ENCODE assay signal across 18 cellular contexts in the genomic region with DNA sequence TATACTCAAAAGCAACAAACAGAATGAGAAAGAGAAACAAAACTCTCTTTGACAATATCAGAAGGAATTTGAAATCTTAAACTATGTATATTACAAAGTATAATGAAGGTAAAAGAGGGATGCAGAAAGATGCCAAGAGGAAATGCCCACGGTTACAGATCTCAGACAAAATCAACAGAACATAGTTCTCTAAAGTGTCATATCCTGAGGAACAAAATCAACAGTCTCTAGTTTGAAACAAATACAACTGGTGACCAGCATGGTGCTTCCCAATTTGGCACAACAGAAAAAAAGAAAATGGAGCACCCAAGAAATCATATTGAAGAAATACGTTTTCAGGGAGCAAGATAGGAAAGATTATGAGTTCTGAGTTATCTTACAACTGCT.
DNase-seq lines count a peak whose midpoint lies in the region; ATAC-seq and TF ChIP-seq lines count a peak whose summit lies in the region.
"Had no signal": no experiment of that assay in that cellular context is flagged by ENCODE, and none has a peak within 500 bp of the region (broad histone marks: within the 10 kb centered on the region; RNA-seq: fewer than 3 reads in every experiment).

No MANE protein-coding gene starts in this region.

- H3K9ac ChIP-seq in smooth muscle cell (ENCODE audit: low read depth), result no peak overlapping the region

- no peak overlapping the region for H3K4me3 ChIP-seq in smooth muscle cell
- H3K4me3 ChIP-seq: hepatocyte, sigmoid colon had no signal

- H3K27ac Mint-ChIP-seq in osteocyte (ENCODE audit: unreplicated experiment), result peak overlapping the region; percentile 36
- H3K27ac Mint-ChIP-seq: activated CD4-positive, alpha-beta memory T cell treated with anti-CD3 and anti-CD28 coated beads, Interleukin-2, amount 10 ng/mL, durations not matched to agents 7 days and 5 days; CD4-positive, alpha-beta T cell; IgD-negative memory B cell; natural killer cell treated with Interleukin-12 subunit alpha and Interleukin-12 subunit beta and Interleukin-15 and Interleukin-18, amount 100 ng/mL, for 72 hours had no signal

- H3K9me3 Mint-ChIP-seq in osteocyte (ENCODE audit: unreplicated experiment), result peaks cover 13% of the 10 kb centered on the region
- H3K9me3 Mint-ChIP-seq: activated CD4-positive, alpha-beta memory T cell treated with anti-CD3 and anti-CD28 coated beads, Interleukin-2, amount 10 ng/mL, durations not matched to agents 7 days and 5 days; CD4-positive, alpha-beta T cell had no signal

- no peak overlapping the region for H3K27ac ChIP-seq in smooth muscle cell (ENCODE audit: low read depth)
- H3K27ac ChIP-seq: hepatocyte, sigmoid colon had no signal

- H3K36me3 ChIP-seq in smooth muscle cell (ENCODE audit: low read depth), result no peaks in the 10 kb centered on the region

- H3K4me2 ChIP-seq in smooth muscle cell, result no peak overlapping the region
- H3K4me2 ChIP-seq: hepatocyte had no signal

- TF ChIP-seq CTCF in osteocyte (IDR thresholded peaks at IDR 0.05) (no peak), smooth muscle cell (IDR thresholded peaks at IDR 0.05; ENCODE audit: borderline replicate concordance, insufficient read depth, poor library complexity, severe bottlenecking) (no peak)

- H3K4me1 Mint-ChIP-seq in osteocyte (ENCODE audit: unreplicated experiment), result peaks cover 11% of the 10 kb centered on the region
- H3K4me1 Mint-ChIP-seq: activated CD4-positive, alpha-beta memory T cell treated with anti-CD3 and anti-CD28 coated beads, Interleukin-2, amount 10 ng/mL, durations not matched to agents 7 days and 5 days had no signal

- H3K79me2 ChIP-seq in smooth muscle cell (ENCODE audit: low read depth), result no peaks in the 10 kb centered on the region
- H3K79me2 ChIP-seq: hepatocyte had no signal

- peaks cover 8% of the 10 kb centered on the region for H3K4me1 ChIP-seq in smooth muscle cell (ENCODE audit: low read depth)

- H2AFZ ChIP-seq in smooth muscle cell (ENCODE audit: low read depth), result no peak overlapping the region
- H2AFZ ChIP-seq: hepatocyte had no signal

- ATAC-seq in GM19324 (IDR thresholded peaks at IDR 0.05; ENCODE audit: low FRiP score, unreplicated experiment), result peak; percentile 17
- peak; percentile 1 for ATAC-seq in HG02840 (IDR thresholded peaks at IDR 0.05; ENCODE audit: low FRiP score, unreplicated experiment)
- peak; percentile 58 for ATAC-seq in SK-N-SH treated with all-trans-retinoic acid at 6 μM for 48 hours
- ATAC-seq: natural killer cell treated with Interleukin-12 subunit alpha and Interleukin-12 subunit beta and Interleukin-15 and Interleukin-18, amount 100 ng/mL, for 72 hours had no signal

- WGBS in smooth muscle cell (ENCODE audit: low lambda C conversion rate), result 86% methylated on average over 2 of the region's 2 CpGs

- no peak overlapping the region for H3K4me3 Mint-ChIP-seq in osteocyte (ENCODE audit: unreplicated experiment)
- H3K4me3 Mint-ChIP-seq: activated CD4-positive, alpha-beta memory T cell treated with anti-CD3 and anti-CD28 coated beads, Interleukin-2, amount 10 ng/mL, durations not matched to agents 7 days and 5 days; CD4-positive, alpha-beta T cell; IgD-negative memory B cell; natural killer cell treated with Interleukin-12 subunit alpha and Interleukin-12 subunit beta and Interleukin-15 and Interleukin-18, amount 100 ng/mL, for 72 hours had no signal

- no peaks in the 10 kb centered on the region for H3F3A ChIP-seq in smooth muscle cell (ENCODE audit: low read depth)

- H3K27me3 ChIP-seq in smooth muscle cell (ENCODE audit: low read depth), result no peaks in the 10 kb centered on the region
- H3K27me3 ChIP-seq: hepatocyte, sigmoid colon had no signal

- H3K36me3 Mint-ChIP-seq in osteocyte (ENCODE audit: unreplicated experiment), result peaks cover 10% of the 10 kb centered on the region

- no peaks in the 10 kb centered on the region for H3K27me3 Mint-ChIP-seq in osteocyte (ENCODE audit: unreplicated experiment)
- H3K27me3 Mint-ChIP-seq: activated CD4-positive, alpha-beta memory T cell treated with anti-CD3 and anti-CD28 coated beads, Interleukin-2, amount 10 ng/mL, durations not matched to agents 7 days and 5 days; CD4-positive, alpha-beta T cell; IgD-negative memory B cell; natural killer cell treated with Interleukin-12 subunit alpha and Interleukin-12 subunit beta and Interleukin-15 and Interleukin-18, amount 100 ng/mL, for 72 hours had no signal

- DNase-seq in osteocyte (ENCODE audit: extremely low spot score, unreplicated experiment) (no peak), smooth muscle cell (lab: John Stamatoyannopoulos, UW; ENCODE audit: unreplicated experiment) (no peak), NCI-H1417 treated with DMSO at 0.1 percent for 48 hours (lab: John Stamatoyannopoulos, UW) (no peak)
- DNase-seq in activated naive CD4-positive, alpha-beta T cell treated with anti-CD3 and anti-CD28 coated beads, Interleukin-2, amount 50 U/mL, for 16 hours, result no peak
- DNase-seq in stimulated activated CD4-positive, alpha-beta T cell treated with anti-CD3 and anti-CD28 coated beads, Interleukin-2, amount 100 ng/mL, for 24 hours, result no peak
- DNase-seq: activated CD4-positive, alpha-beta memory T cell treated with anti-CD3 and anti-CD28 coated beads, Interleukin-2, amount 10 ng/mL, durations not matched to agents 7 days and 5 days; activated effector memory CD4-positive, alpha-beta T cell treated with anti-CD3 and anti-CD28 coated beads, Interleukin-2, amount 50 U/mL, for 16 hours; CD4-positive, alpha-beta T cell; NCI-H1436; NCI-H524 treated with DMSO at 0.1 percent for 48 hours; sigmoid colon; substantia nigra had no signal

- H3K9me3 ChIP-seq in smooth muscle cell (replicated peaks; ENCODE audit: low read depth), result no peaks in the 10 kb centered on the region

- no peaks in the 10 kb centered on the region for H4K20me1 ChIP-seq in smooth muscle cell (ENCODE audit: low read depth)

TF ChIP-seq in SK-N-SH treated with all-trans-retinoic acid at 6 μM for 48 hours, 23 proteins besides CTCF, POLR2A, EP300 and RAD21 (continues in another document):
- TF ChIP-seq ESRRG (CRISPR knock-in tag; IDR thresholded peaks at IDR 0.05) (no peak), TOX (CRISPR knock-in tag; IDR thresholded peaks at IDR 0.05; ENCODE audit: borderline replicate concordance) (no peak), ARNTL (CRISPR knock-in tag; IDR thresholded peaks at IDR 0.05; ENCODE audit: borderline replicate concordance, low read depth) (no peak), OSR1 (CRISPR knock-in tag; IDR thresholded peaks at IDR 0.05) (no peak), ZFP3 (CRISPR knock-in tag; IDR thresholded peaks at IDR 0.05) (no peak), ZNF8 (CRISPR knock-in tag; IDR thresholded peaks at IDR 0.05) (no peak), ISL1 (CRISPR knock-in tag; IDR thresholded peaks at IDR 0.05) (no peak), TCF4 (CRISPR knock-in tag; IDR thresholded peaks at IDR 0.05; ENCODE audit: borderline replicate concordance) (no peak), ZC3H10 (CRISPR knock-in tag; IDR thresholded peaks at IDR 0.05) (no peak)
- TF ChIP-seq, protein P1, sequence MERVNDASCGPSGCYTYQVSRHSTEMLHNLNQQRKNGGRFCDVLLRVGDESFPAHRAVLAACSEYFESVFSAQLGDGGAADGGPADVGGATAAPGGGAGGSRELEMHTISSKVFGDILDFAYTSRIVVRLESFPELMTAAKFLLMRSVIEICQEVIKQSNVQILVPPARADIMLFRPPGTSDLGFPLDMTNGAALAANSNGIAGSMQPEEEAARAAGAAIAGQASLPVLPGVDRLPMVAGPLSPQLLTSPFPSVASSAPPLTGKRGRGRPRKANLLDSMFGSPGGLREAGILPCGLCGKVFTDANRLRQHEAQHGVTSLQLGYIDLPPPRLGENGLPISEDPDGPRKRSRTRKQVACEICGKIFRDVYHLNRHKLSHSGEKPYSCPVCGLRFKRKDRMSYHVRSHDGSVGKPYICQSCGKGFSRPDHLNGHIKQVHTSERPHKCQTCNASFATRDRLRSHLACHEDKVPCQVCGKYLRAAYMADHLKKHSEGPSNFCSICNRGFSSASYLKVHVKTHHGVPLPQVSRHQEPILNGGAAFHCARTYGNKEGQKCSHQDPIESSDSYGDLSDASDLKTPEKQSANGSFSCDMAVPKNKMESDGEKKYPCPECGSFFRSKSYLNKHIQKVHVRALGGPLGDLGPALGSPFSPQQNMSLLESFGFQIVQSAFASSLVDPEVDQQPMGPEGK (CRISPR knock-in tag; IDR thresholded peaks at IDR 0.05; ENCODE audit: borderline replicate concordance), result no peak
- TF ChIP-seq, protein P2, sequence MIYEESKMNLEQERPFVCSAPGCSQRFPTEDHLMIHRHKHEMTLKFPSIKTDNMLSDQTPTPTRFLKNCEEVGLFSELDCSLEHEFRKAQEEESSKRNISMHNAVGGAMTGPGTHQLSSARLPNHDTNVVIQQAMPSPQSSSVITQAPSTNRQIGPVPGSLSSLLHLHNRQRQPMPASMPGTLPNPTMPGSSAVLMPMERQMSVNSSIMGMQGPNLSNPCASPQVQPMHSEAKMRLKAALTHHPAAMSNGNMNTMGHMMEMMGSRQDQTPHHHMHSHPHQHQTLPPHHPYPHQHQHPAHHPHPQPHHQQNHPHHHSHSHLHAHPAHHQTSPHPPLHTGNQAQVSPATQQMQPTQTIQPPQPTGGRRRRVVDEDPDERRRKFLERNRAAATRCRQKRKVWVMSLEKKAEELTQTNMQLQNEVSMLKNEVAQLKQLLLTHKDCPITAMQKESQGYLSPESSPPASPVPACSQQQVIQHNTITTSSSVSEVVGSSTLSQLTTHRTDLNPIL (CRISPR knock-in tag; IDR thresholded peaks at IDR 0.05; ENCODE audit: low read depth), result no peak
- TF ChIP-seq, protein P3, sequence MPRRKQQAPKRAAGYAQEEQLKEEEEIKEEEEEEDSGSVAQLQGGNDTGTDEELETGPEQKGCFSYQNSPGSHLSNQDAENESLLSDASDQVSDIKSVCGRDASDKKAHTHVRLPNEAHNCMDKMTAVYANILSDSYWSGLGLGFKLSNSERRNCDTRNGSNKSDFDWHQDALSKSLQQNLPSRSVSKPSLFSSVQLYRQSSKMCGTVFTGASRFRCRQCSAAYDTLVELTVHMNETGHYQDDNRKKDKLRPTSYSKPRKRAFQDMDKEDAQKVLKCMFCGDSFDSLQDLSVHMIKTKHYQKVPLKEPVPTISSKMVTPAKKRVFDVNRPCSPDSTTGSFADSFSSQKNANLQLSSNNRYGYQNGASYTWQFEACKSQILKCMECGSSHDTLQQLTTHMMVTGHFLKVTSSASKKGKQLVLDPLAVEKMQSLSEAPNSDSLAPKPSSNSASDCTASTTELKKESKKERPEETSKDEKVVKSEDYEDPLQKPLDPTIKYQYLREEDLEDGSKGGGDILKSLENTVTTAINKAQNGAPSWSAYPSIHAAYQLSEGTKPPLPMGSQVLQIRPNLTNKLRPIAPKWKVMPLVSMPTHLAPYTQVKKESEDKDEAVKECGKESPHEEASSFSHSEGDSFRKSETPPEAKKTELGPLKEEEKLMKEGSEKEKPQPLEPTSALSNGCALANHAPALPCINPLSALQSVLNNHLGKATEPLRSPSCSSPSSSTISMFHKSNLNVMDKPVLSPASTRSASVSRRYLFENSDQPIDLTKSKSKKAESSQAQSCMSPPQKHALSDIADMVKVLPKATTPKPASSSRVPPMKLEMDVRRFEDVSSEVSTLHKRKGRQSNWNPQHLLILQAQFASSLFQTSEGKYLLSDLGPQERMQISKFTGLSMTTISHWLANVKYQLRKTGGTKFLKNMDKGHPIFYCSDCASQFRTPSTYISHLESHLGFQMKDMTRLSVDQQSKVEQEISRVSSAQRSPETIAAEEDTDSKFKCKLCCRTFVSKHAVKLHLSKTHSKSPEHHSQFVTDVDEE (CRISPR knock-in tag; IDR thresholded peaks at IDR 0.05), result no peak

Comparison
In these comparisons a context has a peak if more than half of its experiments do, and no peak if none do; other contexts are left out.
1. ATAC-seq: peak in every context shown above with its lines; median percentile 58 in SK-N-SH treated with all-trans-retinoic acid at 6 μM for 48 hours; 17 in GM19324; 1 in HG02840.